ENCODE assay signal across 8 cellular contexts in genomic region chr15:70023769-70024491, GRCh38.
DNase-seq lines count a peak whose midpoint lies in the region; ATAC-seq and TF ChIP-seq lines count a peak whose summit lies in the region.

No MANE protein-coding gene starts in this region.

- H3K27me3 ChIP-seq in PC-3 (ENCODE audit: low read length): no peaks in the 10 kb centered on the region
- no peaks in the 10 kb centered on the region for H3K27me3 ChIP-seq in skeletal muscle tissue (ENCODE audit: control insufficient read depth in 3 of 3, insufficient read depth in 3 of 3, low read length in 3 of 3)

- POLR2A ChIA-PET in PC-3 (lab: Charles Lee; ENCODE audit: unreplicated experiment): no interaction called here

- no peak for TF ChIP-seq CTCF in PC-3 (conservative IDR thresholded peaks at IDR 0.05; ENCODE audit: low read depth, low read length)

- no peaks in the 10 kb centered on the region for H3K36me3 ChIP-seq in PC-3 (ENCODE audit: low read depth, low read length)
- no peaks in the 10 kb centered on the region for H3K36me3 ChIP-seq in skeletal muscle tissue (ENCODE audit: control insufficient read depth in 3 of 3, insufficient read depth in 3 of 3, low read length in 3 of 3)

- no TSS peak for BruUV-seq in PC-3 (replicated peaks; lab: Mats Ljungman, UMichigan)

- H3K4me1 ChIP-seq in PC-3 (ENCODE audit: insufficient read depth, low read length) (peaks cover 19% of the 10 kb centered on the region), skeletal muscle tissue (ENCODE audit: control insufficient read depth in 3 of 3, insufficient read depth in 3 of 3, low read length in 3 of 3) (peaks cover 26 to 35% (median 30%) of the 10 kb centered on the region in 3 donors)

- peak overlapping the region; percentile 74 for H3K4me2 ChIP-seq in PC-3 (ENCODE audit: low read length)

- no peaks in the 10 kb centered on the region for H3K9me3 ChIP-seq in PC-3 (ENCODE audit: low read length)
- no peaks in the 10 kb centered on the region for H3K9me3 ChIP-seq in skeletal muscle tissue (ENCODE audit: control insufficient read depth in 3 of 3, low read length in 3 of 3)

- no peak overlapping the region for H3K9ac ChIP-seq in PC-3 (ENCODE audit: low read length)
- H3K9ac ChIP-seq in skeletal muscle tissue (ENCODE audit: low read depth in 1 of 3, low read length in 3 of 3): peak overlapping the region in 2 of 3 donors; percentile 63 to 69

- peak overlapping the region; percentile 22 for H3K27ac ChIP-seq in PC-3 (ENCODE audit: low read length)
- H3K27ac ChIP-seq in skeletal muscle tissue (ENCODE audit: low read depth, low read length): peak overlapping the region; percentile 57

- no peaks in the 10 kb centered on the region for H4K20me1 ChIP-seq in PC-3 (ENCODE audit: low read length)

- H3F3A ChIP-seq in PC-3 (ENCODE audit: low read length, unreplicated experiment): no peaks in the 10 kb centered on the region

- peak; percentile 4 for ATAC-seq in GM19351 (IDR thresholded peaks at IDR 0.05; ENCODE audit: unreplicated experiment)
- no peak for ATAC-seq in PC-3
- no peak for ATAC-seq in HG03571 (IDR thresholded peaks at IDR 0.05; ENCODE audit: unreplicated experiment)
- ATAC-seq in HG03439 (IDR thresholded peaks at IDR 0.05; ENCODE audit: unreplicated experiment): no peak

- peak overlapping the region; percentile 52 for H2AFZ ChIP-seq in PC-3 (ENCODE audit: low read length)

- H3K4me3 ChIP-seq in PC-3 (ENCODE audit: low read length) (peak overlapping the region; percentile 32; the same call in 1 of the 2 replicates), skeletal muscle tissue (ENCODE audit: low read length in 3 of 3) (peak overlapping the region; percentile 38 to 58 (median 46))

- CTCF ChIA-PET in PC-3 (lab: Charles Lee): no interaction called here

- H3K9me2 ChIP-seq in PC-3 (replicated peaks; ENCODE audit: low read length): no peaks in the 10 kb centered on the region

- no peaks in the 10 kb centered on the region for H3K79me2 ChIP-seq in PC-3 (ENCODE audit: low read length)

- DNase-seq in PC-3: peak; percentile 37
- peak; percentile 46 for DNase-seq in fibroblast of the conjunctiva (ENCODE audit: low read depth)
- no peak for DNase-seq in activated CD4-positive, alpha-beta T cell treated with anti-CD3 and anti-CD28 coated beads, Interleukin-2, amount 50 U/mL, for 4 hours
- no peak for DNase-seq in DMS153 treated with DMSO at 0.1 percent for 48 hours (lab: John Stamatoyannopoulos, UW; ENCODE audit: unreplicated experiment)

- intact Hi-C loops in PC-3 (cut with micrococcal nuclease): no loop called here

Comparison
In these comparisons a context has a peak if more than half of its experiments do, and no peak if none do; other contexts are left out.
1. DNase-seq: peak in PC-3 (single experiment) and fibroblast of the conjunctiva (single experiment); none in activated CD4-positive, alpha-beta T cell treated with anti-CD3 and anti-CD28 coated beads, Interleukin-2, amount 50 U/mL, for 4 hours (0 of 2) and DMS153 treated with DMSO at 0.1 percent for 48 hours (single experiment).